ENCODE assay signal across 9 cellular contexts in genomic region chr6:145148392-145149175, GRCh38.
DNase-seq lines count a peak whose midpoint lies in the region; ATAC-seq and TF ChIP-seq lines count a peak whose summit lies in the region.
"Had no signal": no experiment of that assay in that cellular context is flagged by ENCODE, and none has a peak within 500 bp of the region (broad histone marks: within the 10 kb centered on the region; RNA-seq: fewer than 3 reads in every experiment).

No MANE protein-coding gene starts in this region.

- H3K9me3 ChIP-seq in adrenal gland (replicated peaks in 1 of 3) (no peaks in the 10 kb centered on the region), vagina (no peaks in the 10 kb centered on the region), HAP-1 (no peaks in the 10 kb centered on the region)

- intact Hi-C loops in adrenal gland (cut with DNase I) (no loop called here), vagina (cut with DNase I) (no loop called here)

- peak; percentile 48 for DNase-seq in HS-27A (ENCODE audit: low read depth)
- peak; percentile 67 to 89 (median 81) for DNase-seq in adrenal gland
- DNase-seq in myocyte (ENCODE audit: low read depth): peak; percentile 88
- no peak for DNase-seq in dermis blood vessel endothelial cell
- no peak for DNase-seq in vagina (ENCODE audit: extremely low spot score in 2 of 2)
- DNase-seq in activated CD4-positive, CD25-positive, alpha-beta regulatory T cell treated with anti-CD3 and anti-CD28 coated beads, Interleukin-2, amount 50 U/mL, for 72 hours: no peak
- no peak for DNase-seq in HAP-1 (ENCODE audit: low spot score in 2 of 2)

- no peak overlapping the region for H3K4me3 ChIP-seq in adrenal gland
- H3K4me3 ChIP-seq in vagina: no peak overlapping the region
- no peak overlapping the region for H3K4me3 ChIP-seq in HAP-1
- H3K4me3 ChIP-seq: SK-N-MC had no signal

- peak; percentile 71 for ATAC-seq in GM19043 (IDR thresholded peaks at IDR 0.05; ENCODE audit: low read depth, unreplicated experiment)

- H3K27me3 ChIP-seq in adrenal gland: no peaks in the 10 kb centered on the region
- H3K27me3 ChIP-seq in vagina: no peaks in the 10 kb centered on the region
- no peaks in the 10 kb centered on the region for H3K27me3 ChIP-seq in HAP-1 (ENCODE audit: low read depth)

- H3K27ac ChIP-seq in adrenal gland (peak overlapping the region in 1 of 5 donors; percentile 9), vagina (no peak overlapping the region)
- H3K27ac ChIP-seq: SK-N-MC had no signal

- in situ Hi-C loops in HAP-1 (cut with MboI; ENCODE audit: low sequenced_read_pairs): no loop called here

- WGBS in adrenal gland, 4 donors: 28 to 39% (median 29%) methylated on average over 4 of the region's 4 CpGs

- H3K4me1 ChIP-seq in adrenal gland (replicated peaks in 1 of 2): peaks cover 5 to 18% of the 10 kb centered on the region in 2 donors
- H3K4me1 ChIP-seq in vagina: no peaks in the 10 kb centered on the region
- no peaks in the 10 kb centered on the region for H3K4me1 ChIP-seq in HAP-1

- no peaks in the 10 kb centered on the region for H3K36me3 ChIP-seq in adrenal gland (replicated peaks in 1 of 2)
- H3K36me3 ChIP-seq in vagina: no peaks in the 10 kb centered on the region
- H3K36me3 ChIP-seq in HAP-1 (replicated peaks): no peaks in the 10 kb centered on the region

- TF ChIP-seq POLR2A in adrenal gland (IDR thresholded peaks at IDR 0.05) (no peak), vagina (IDR thresholded peaks at IDR 0.05) (no peak)

- TF ChIP-seq CTCF in adrenal gland (IDR thresholded peaks at IDR 0.05): no peak
- no peak for TF ChIP-seq CTCF in vagina (IDR thresholded peaks at IDR 0.05)

Comparison
In these comparisons a context has a peak if more than half of its experiments do, and no peak if none do; other contexts are left out.
1. DNase-seq: peak in HS-27A (single experiment), adrenal gland (7 of 7) and myocyte (single experiment); none in dermis blood vessel endothelial cell (single experiment), vagina (0 of 2), activated CD4-positive, CD25-positive, alpha-beta regulatory T cell treated with anti-CD3 and anti-CD28 coated beads, Interleukin-2, amount 50 U/mL, for 72 hours (single experiment) and HAP-1 (0 of 2).